Comparison of ENCODE assay signal across 2 cellular contexts in genomic region chr19:43880483-43880882, GRCh38.
A peak's percentile ranks its signal among the peaks of the same experiment; 100 is the strongest.
TF ChIP-seq lines count a peak whose summit lies in the region.

No MANE protein-coding gene starts in this region.

TF ChIP-seq in HepG2, 621 proteins besides CTCF, POLR2A, EP300 and RAD21:
- TF ChIP-seq ZNF225 (CRISPR knock-in tag; IDR thresholded peaks at IDR 0.05) (no peak), HNRNPUL1 (IDR thresholded peaks at IDR 0.05; ENCODE audit: low read depth, low read length) (no peak), CEBPB (IDR thresholded peaks at IDR 0.05; ENCODE audit: borderline replicate concordance, low read depth, low read length) (peak; percentile 88)

TF ChIP-seq in K562, 482 proteins besides CTCF, POLR2A, EP300 and RAD21:
- TF ChIP-seq ZNF766 (CRISPR knock-in tag; conservative IDR thresholded peaks at IDR 0.05) (no peak), CEBPG (CRISPR knock-in tag; IDR thresholded peaks at IDR 0.05) (no peak), CEBPG (tag; conservative IDR thresholded peaks at IDR 0.05 in 1 of 2, IDR thresholded peaks at IDR 0.05 in 1 of 2) (peak; percentile 53 to 92; a peak in 3 of 4 replicates), RCOR1 (IDR thresholded peaks at IDR 0.05; ENCODE audit: borderline replicate concordance in 1 of 2, low read depth in 2 of 2, low read length in 2 of 2) (no peak), CEBPB (tag; IDR thresholded peaks at IDR 0.05) (peak; percentile 78), MITF (IDR thresholded peaks at IDR 0.05) (no peak), POU5F1 (IDR thresholded peaks at IDR 0.05; ENCODE audit: borderline replicate concordance, low read depth, low read length, partially characterized antibody) (no peak)
